In genomic region chr12:111803038-111803626, GRCh38 we compare ENCODE assay signal across 7 cellular contexts.
"Had no signal": no experiment of that assay in that cellular context is flagged by ENCODE, and none has a peak within 500 bp of the region (broad histone marks: within the 10 kb centered on the region; RNA-seq: fewer than 3 reads in every experiment).

No MANE protein-coding gene starts in this region.

- H3K27me3 Mint-ChIP-seq: IgD-negative memory B cell had no signal

- H3K4me3 Mint-ChIP-seq: IgD-negative memory B cell had no signal

- H3K27ac Mint-ChIP-seq: IgD-negative memory B cell had no signal

- H3K9me3 Mint-ChIP-seq: IgD-negative memory B cell had no signal

- H3K4me1 Mint-ChIP-seq: IgD-negative memory B cell had no signal

- ATAC-seq: HCT116, HepG2 had no signal

- DNase-seq: GM23248, GOT3, H7, KG1 had no signal
